Comparison of ENCODE assay signal across 21 cellular contexts in the genomic region with DNA sequence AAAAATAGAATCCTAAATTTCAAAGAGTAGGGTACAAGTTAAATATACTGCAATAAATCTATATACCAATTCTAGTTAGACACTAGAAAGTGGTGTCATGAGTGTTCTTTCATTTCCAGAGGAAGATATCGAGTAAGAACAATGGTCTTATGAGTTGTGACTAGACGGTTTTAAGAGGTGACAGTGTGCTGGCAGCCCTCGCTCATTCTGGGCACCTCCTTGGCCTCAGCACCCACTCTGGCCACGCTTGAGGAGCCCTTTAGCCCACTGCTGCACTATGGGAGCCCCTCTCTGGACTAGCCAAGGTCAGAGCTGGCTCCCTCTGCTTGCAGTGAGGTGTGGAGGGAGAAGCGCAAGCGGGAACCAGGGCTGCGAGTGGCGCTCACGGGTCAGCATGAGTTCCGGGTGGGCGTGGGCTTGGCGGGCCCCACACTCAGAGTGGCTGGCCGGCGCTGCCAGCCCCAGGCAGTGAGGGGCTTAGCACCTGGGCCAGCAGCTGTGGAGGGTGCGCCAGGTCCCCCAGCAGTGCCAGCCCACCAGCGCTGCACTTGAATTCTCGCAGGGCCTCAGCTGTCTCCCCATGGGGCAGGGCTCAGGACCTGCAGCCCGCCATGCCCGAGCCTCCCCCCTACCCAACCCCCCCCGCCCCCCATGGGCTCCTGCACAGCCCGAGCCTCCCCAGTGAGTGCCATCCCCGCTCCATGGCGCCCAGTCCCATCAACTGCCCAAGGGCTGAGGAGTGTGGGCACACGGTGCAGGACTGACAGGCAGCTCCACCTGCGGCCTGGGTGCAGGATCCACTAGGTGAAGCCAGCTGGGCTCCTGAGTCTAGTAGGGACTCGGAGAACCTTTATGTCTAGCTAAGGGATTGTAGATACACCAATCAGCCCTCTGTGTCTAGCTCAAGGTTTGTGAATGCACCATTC.
"Had no signal": no experiment of that assay in that cellular context is flagged by ENCODE, and none has a peak within 500 bp of the region (broad histone marks: within the 10 kb centered on the region; RNA-seq: fewer than 3 reads in every experiment).

No MANE protein-coding gene starts in this region.

- H3K9ac ChIP-seq: SK-N-SH had no signal

- H3K27me3 ChIP-seq: MG63 had no signal

- FAIRE-seq: RCC 7860 had no signal

- H3K27ac ChIP-seq: HL-60 had no signal

- H3K9me3 ChIP-seq: MG63, SK-N-SH had no signal

- H3K36me3 ChIP-seq: MG63 had no signal

- H3K4me3 ChIP-seq: MG63 had no signal

- H3K4me2 ChIP-seq: SK-N-SH had no signal

- DNase-seq: IMR-90, Karpas-422, KG1, MG63, NCI-H1092, NCI-H1105 treated with DMSO at 0.1 percent for 48 hours, NCI-H1417 treated with DMSO at 0.1 percent for 48 hours, NCI-H146, NCI-H1694 treated with DMSO at 0.1 percent for 48 hours, NCI-H1930, NCI-H2081, NCI-H2107, NCI-H2227 treated with DMSO at 0.1 percent for 48 hours, NCI-H524, NCI-H526 treated with DMSO at 0.1 percent for 48 hours, NCI-H748 treated with DMSO at 0.1 percent for 48 hours, RPMI8226, SHP77, SK-N-SH had no signal
